In genomic region chr1:24357011-24357410, GRCh38 we compare ENCODE assay signal across 35 cellular contexts. TPM values are rescaled to one million over a fixed set of nuclear protein-coding genes. Genes with fewer than 3 reads are reported as not detected.
"Had no signal": no experiment of that assay in that cellular context is flagged by ENCODE, and none has a peak within 500 bp of the region (broad histone marks: within the 10 kb centered on the region; RNA-seq: fewer than 3 reads in every experiment).

No MANE protein-coding gene starts in this region.

- H3K4me1 ChIP-seq: adrenal gland, body of pancreas had no signal

- DNase-seq: activated B cell treated with CpG ODN at 0.5 μM for 24 hours; activated CD4-positive, alpha-beta memory T cell treated with anti-CD3 and anti-CD28 coated beads for 36 hours; activated CD4-positive, alpha-beta T cell treated with anti-CD3 and anti-CD28 coated beads for 48 hours; activated CD8-positive, alpha-beta memory T cell treated with anti-CD3 and anti-CD28 coated beads, Interleukin-2, amount 10 ng/mL, durations not matched to agents 7 days and 5 days; activated CD8-positive, alpha-beta memory T cell treated with anti-CD3 and anti-CD28 coated beads, Interleukin-2, amount 50 U/mL, for 4 hours; activated CD8-positive, alpha-beta T cell treated with anti-CD3 and anti-CD28 coated beads, Interleukin-2, amount 10 ng/mL, durations not matched to agents 7 days and 5 days; activated effector memory CD4-positive, alpha-beta T cell treated with anti-CD3 and anti-CD28 coated beads, Interleukin-2, amount 50 U/mL, for 16 hours; activated naive CD4-positive, alpha-beta T cell treated with anti-CD3 and anti-CD28 coated beads for 36 hours; activated naive CD8-positive, alpha-beta T cell treated with anti-CD3 and anti-CD28 coated beads for 36 hours; activated naive CD8-positive, alpha-beta T cell treated with anti-CD3 and anti-CD28 coated beads, Interleukin-2, amount 50 U/mL, for 24 hours; activated T-cell treated with anti-CD3 and anti-CD28 coated beads, Interleukin-2, amount 50 U/mL, for 1 hour; activated T-cell treated with anti-CD3 and anti-CD28 coated beads, Interleukin-2, amount 50 U/mL, for 48 hours; adrenal gland; amygdala; aorta; body of pancreas; caudate nucleus; cortex of kidney; dermis blood vessel endothelial cell; effector CD4-positive, alpha-beta T cell; effector memory CD8-positive, alpha-beta T cell; foreskin fibroblast; head of caudate nucleus; T-helper 1 cell; T-helper 17 cell; T1000; WERI-Rb-1 had no signal

- H3K4me1 Mint-ChIP-seq: activated B cell treated with CpG ODN at 0.5 μM for 24 hours, T-helper 17 cell had no signal

- H3K4me3 Mint-ChIP-seq: activated B cell treated with CpG ODN at 0.5 μM for 24 hours; activated CD4-positive, alpha-beta memory T cell treated with anti-CD3 and anti-CD28 coated beads for 36 hours; activated CD8-positive, alpha-beta memory T cell treated with anti-CD3 and anti-CD28 coated beads, Interleukin-2, amount 10 ng/mL, durations not matched to agents 7 days and 5 days; activated CD8-positive, alpha-beta T cell treated with anti-CD3 and anti-CD28 coated beads, Interleukin-2, amount 10 ng/mL, durations not matched to agents 7 days and 5 days; activated naive CD4-positive, alpha-beta T cell treated with anti-CD3 and anti-CD28 coated beads for 36 hours; activated naive CD4-positive, alpha-beta T cell treated with anti-CD3 and anti-CD28 coated beads, Interleukin-2, amount 50 U/mL, for 24 hours; activated naive CD8-positive, alpha-beta T cell treated with anti-CD3 and anti-CD28 coated beads for 36 hours; activated naive CD8-positive, alpha-beta T cell treated with anti-CD3 and anti-CD28 coated beads, Interleukin-2, amount 50 U/mL, for 24 hours; activated T-helper 1 cell treated with anti-CD3 and anti-CD28 coated beads, Interleukin-12 subunit alpha, Interleukin-12 subunit beta, Interleukin-2, Interleukin-4 antibody, amounts not matched to agents 30 ng/mL and 10 ng/mL and 1 ng/mL, durations not matched to agents 14 hours and 24 hours and 36 hours; effector memory CD8-positive, alpha-beta T cell; T-helper 17 cell; T-helper 2 cell treated with Interferon-gamma antibody and Interleukin-4, amounts not matched to agents 5 μg/mL and 100 μg/mL, for 36 hours had no signal

- ATAC-seq: activated CD4-positive, CD25-positive, alpha-beta regulatory T cell treated with anti-CD3 and anti-CD28 coated beads, Interleukin-2, amount 50 U/mL, for 24 hours; activated CD8-positive, alpha-beta memory T cell treated with anti-CD3 and anti-CD28 coated beads, Interleukin-2, amount 10 ng/mL, durations not matched to agents 7 days and 5 days; activated CD8-positive, alpha-beta T cell treated with anti-CD3 and anti-CD28 coated beads, Interleukin-2, amount 10 ng/mL, durations not matched to agents 7 days and 5 days; activated naive CD8-positive, alpha-beta T cell treated with anti-CD3 and anti-CD28 coated beads, Interleukin-2, amount 50 U/mL, for 24 hours; body of pancreas; effector memory CD8-positive, alpha-beta T cell; T-helper 17 cell had no signal

- H3K27ac Mint-ChIP-seq: activated B cell treated with CpG ODN at 0.5 μM for 24 hours; activated CD4-positive, alpha-beta memory T cell treated with anti-CD3 and anti-CD28 coated beads for 36 hours; activated CD8-positive, alpha-beta memory T cell treated with anti-CD3 and anti-CD28 coated beads, Interleukin-2, amount 10 ng/mL, durations not matched to agents 7 days and 5 days; activated CD8-positive, alpha-beta T cell treated with anti-CD3 and anti-CD28 coated beads, Interleukin-2, amount 10 ng/mL, durations not matched to agents 7 days and 5 days; activated naive CD4-positive, alpha-beta T cell treated with anti-CD3 and anti-CD28 coated beads for 36 hours; activated naive CD4-positive, alpha-beta T cell treated with anti-CD3 and anti-CD28 coated beads, Interleukin-2, amount 50 U/mL, for 24 hours; activated naive CD8-positive, alpha-beta T cell treated with anti-CD3 and anti-CD28 coated beads for 36 hours; activated naive CD8-positive, alpha-beta T cell treated with anti-CD3 and anti-CD28 coated beads, Interleukin-2, amount 50 U/mL, for 24 hours; activated T-helper 1 cell treated with anti-CD3 and anti-CD28 coated beads, Interleukin-12 subunit alpha, Interleukin-12 subunit beta, Interleukin-2, Interleukin-4 antibody, amounts not matched to agents 30 ng/mL and 10 ng/mL and 1 ng/mL, durations not matched to agents 14 hours and 24 hours and 36 hours; activated T-helper 2 cell treated with anti-CD3 and anti-CD28 coated beads, Interferon-gamma antibody, Interleukin-2, Interleukin-4, amounts not matched to agents 10 μg/mL and 5 μg/mL and 100 μg/mL, durations not matched to agents 14 hours and 24 hours and 36 hours; T-helper 17 cell; T-helper 2 cell treated with Interferon-gamma antibody and Interleukin-4, amounts not matched to agents 5 μg/mL and 100 μg/mL, for 36 hours had no signal

- H3K9me3 Mint-ChIP-seq: activated B cell treated with CpG ODN at 0.5 μM for 24 hours; activated CD4-positive, alpha-beta memory T cell treated with anti-CD3 and anti-CD28 coated beads for 36 hours; activated naive CD4-positive, alpha-beta T cell treated with anti-CD3 and anti-CD28 coated beads for 36 hours; activated naive CD4-positive, alpha-beta T cell treated with anti-CD3 and anti-CD28 coated beads, Interleukin-2, amount 50 U/mL, for 24 hours; activated naive CD8-positive, alpha-beta T cell treated with anti-CD3 and anti-CD28 coated beads for 36 hours; activated naive CD8-positive, alpha-beta T cell treated with anti-CD3 and anti-CD28 coated beads, Interleukin-2, amount 50 U/mL, for 24 hours; activated T-helper 1 cell treated with anti-CD3 and anti-CD28 coated beads, Interleukin-12 subunit alpha, Interleukin-12 subunit beta, Interleukin-2, Interleukin-4 antibody, amounts not matched to agents 30 ng/mL and 10 ng/mL and 1 ng/mL, durations not matched to agents 14 hours and 24 hours and 36 hours; activated T-helper 2 cell treated with anti-CD3 and anti-CD28 coated beads, Interferon-gamma antibody, Interleukin-2, Interleukin-4, amounts not matched to agents 10 μg/mL and 5 μg/mL and 100 μg/mL, durations not matched to agents 14 hours and 24 hours and 36 hours; effector memory CD8-positive, alpha-beta T cell; T-helper 2 cell treated with Interferon-gamma antibody and Interleukin-4, amounts not matched to agents 5 μg/mL and 100 μg/mL, for 36 hours had no signal

- H3K9me3 ChIP-seq: adrenal gland, body of pancreas had no signal

- H3K36me3 Mint-ChIP-seq: activated CD8-positive, alpha-beta memory T cell treated with anti-CD3 and anti-CD28 coated beads, Interleukin-2, amount 10 ng/mL, durations not matched to agents 7 days and 5 days; activated naive CD8-positive, alpha-beta T cell treated with anti-CD3 and anti-CD28 coated beads for 36 hours had no signal

- H3K27ac ChIP-seq: adrenal gland, body of pancreas, WERI-Rb-1 had no signal

- H3K36me3 ChIP-seq: adrenal gland had no signal

- H3K4me3 ChIP-seq: adrenal gland, body of pancreas had no signal

- H3K27me3 ChIP-seq: adrenal gland, body of pancreas had no signal

- FAIRE-seq: colon, frontal cortex had no signal

RNA-seq across cellular contexts. Expression of gene GRHL3, which starts 37.9 kb away (rescaled TPM):
- total RNA-seq: activated CD4-positive, alpha-beta memory T cell treated with anti-CD3 and anti-CD28 coated beads for 36 hours; activated CD8-positive, alpha-beta memory T cell treated with anti-CD3 and anti-CD28 coated beads for 36 hours; activated CD8-positive, alpha-beta T cell treated with anti-CD3 and anti-CD28 coated beads, Interleukin-2, amount 10 ng/mL, durations not matched to agents 7 days and 5 days; activated naive CD8-positive, alpha-beta T cell treated with anti-CD3 and anti-CD28 coated beads for 36 hours; activated T-helper 1 cell treated with anti-CD3 and anti-CD28 coated beads, Interleukin-12 subunit alpha, Interleukin-12 subunit beta, Interleukin-2, Interleukin-4 antibody, amounts not matched to agents 30 ng/mL and 10 ng/mL and 1 ng/mL, durations not matched to agents 14 hours and 24 hours and 36 hours; activated T-helper 2 cell treated with anti-CD3 and anti-CD28 coated beads, Interferon-gamma antibody, Interleukin-2, Interleukin-4, amounts not matched to agents 10 μg/mL and 5 μg/mL and 100 μg/mL, durations not matched to agents 14 hours and 24 hours and 36 hours; aorta; body of pancreas; dermis blood vessel endothelial cell; frontal cortex; T-helper 17 cell had no signal
